ENCODE assay signal across 25 cellular contexts in genomic region chr6:79707621-79708020, GRCh38.
"Had no signal": no experiment of that assay in that cellular context is flagged by ENCODE, and none has a peak within 500 bp of the region (broad histone marks: within the 10 kb centered on the region; RNA-seq: fewer than 3 reads in every experiment).

No MANE protein-coding gene starts in this region.

- H3K9me3 ChIP-seq: colonic mucosa, esophagus muscularis mucosa, esophagus squamous epithelium, gastrocnemius medialis, gastroesophageal sphincter, heart left ventricle, heart right ventricle had no signal

- H3K4me1 ChIP-seq: colonic mucosa, foreskin keratinocyte had no signal

- H3K4me3 ChIP-seq: colonic mucosa, coronary artery, dorsolateral prefrontal cortex, esophagus muscularis mucosa, esophagus squamous epithelium, gastrocnemius medialis, gastroesophageal sphincter, heart left ventricle, heart right ventricle had no signal

- H3K27me3 ChIP-seq: colonic mucosa, dorsolateral prefrontal cortex, esophagus muscularis mucosa, esophagus squamous epithelium, foreskin keratinocyte, gastrocnemius medialis, gastroesophageal sphincter, heart left ventricle, heart right ventricle had no signal

- DNase-seq: colonic mucosa; cortex of kidney; dermis blood vessel endothelial cell; dorsolateral prefrontal cortex; effector CD4-positive, alpha-beta T cell; effector CD8-positive, alpha-beta T cell; effector memory CD4-positive, alpha-beta T cell; effector memory CD8-positive, alpha-beta T cell; endodermal cell; erythroblast; esophagus squamous epithelium; foreskin fibroblast; foreskin keratinocyte; foreskin melanocyte; gastrocnemius medialis; glutamatergic neuron; head of caudate nucleus; heart left ventricle; heart right ventricle had no signal

- H3K36me3 ChIP-seq: colonic mucosa, esophagus muscularis mucosa, gastrocnemius medialis, gastroesophageal sphincter, heart right ventricle had no signal

- H3K27me3 Mint-ChIP-seq: dendritic cell treated with granulocyte-macrophage colony-stimulating factor and Interleukin-4, amounts not matched to agents 40 ng/mL and 50 ng/mL, for 4 days; effector memory CD8-positive, alpha-beta T cell had no signal

- H3K4me3 Mint-ChIP-seq: dendritic cell treated with granulocyte-macrophage colony-stimulating factor and Interleukin-4, amounts not matched to agents 40 ng/mL and 50 ng/mL, for 4 days; effector memory CD8-positive, alpha-beta T cell; endodermal cell had no signal

- H3K27ac Mint-ChIP-seq: dendritic cell treated with granulocyte-macrophage colony-stimulating factor and Interleukin-4, amounts not matched to agents 40 ng/mL and 50 ng/mL, for 4 days; effector memory CD8-positive, alpha-beta T cell; endodermal cell had no signal

- H3K27ac ChIP-seq: colonic mucosa, coronary artery, epithelial cell of prostate, esophagus muscularis mucosa, esophagus squamous epithelium, foreskin keratinocyte, gastrocnemius medialis, gastroesophageal sphincter, heart left ventricle, heart right ventricle had no signal

- H3K9me3 Mint-ChIP-seq: dendritic cell treated with granulocyte-macrophage colony-stimulating factor and Interleukin-4, amounts not matched to agents 40 ng/mL and 50 ng/mL, for 4 days; effector memory CD8-positive, alpha-beta T cell; endodermal cell had no signal

- ATAC-seq: effector memory CD8-positive, alpha-beta T cell; esophagus mucosa; foreskin keratinocyte; gastrocnemius medialis; gastroesophageal sphincter; heart left ventricle; heart right ventricle had no signal
